18 cellular contexts compared by ENCODE assay signal in the genomic region with DNA sequence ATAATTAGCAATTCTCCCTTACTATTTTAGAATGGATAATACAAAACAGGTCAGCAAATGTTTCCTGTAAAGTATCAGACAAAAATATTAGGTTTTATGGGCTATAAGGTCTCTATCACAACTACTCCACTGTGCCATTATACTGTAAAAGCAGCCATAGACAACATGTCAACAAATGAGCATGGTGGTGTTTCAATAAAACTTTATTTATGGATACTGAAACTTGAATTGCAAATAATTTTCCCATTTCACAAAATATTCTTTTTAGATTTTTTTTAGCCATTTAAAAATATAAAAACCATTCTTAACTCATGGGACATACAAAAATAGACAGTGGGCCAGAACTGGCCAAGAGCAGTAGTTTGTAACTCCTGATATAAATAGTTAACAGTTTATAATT. TPM values are rescaled to one million over a fixed set of nuclear protein-coding genes. Genes with fewer than 3 reads are reported as not detected.
DNase-seq lines count a peak whose midpoint lies in the region; ATAC-seq, FAIRE-seq and TF ChIP-seq lines count a peak whose summit lies in the region.
"Had no signal": no experiment of that assay in that cellular context is flagged by ENCODE, and none has a peak within 500 bp of the region (broad histone marks: within the 10 kb centered on the region; RNA-seq: fewer than 3 reads in every experiment).

No MANE protein-coding gene starts in this region.

- intact Hi-C loops in GM12878 (cut with micrococcal nuclease; ENCODE audit: unreplicated experiment), result no loop called here

- POLR2A ChIA-PET in GM12878 (lab: Charles Lee), result no interaction called here

- no TSS peak for BruUV-seq in GM12878 (replicated peaks; lab: Mats Ljungman, UMichigan)

- SMC1A ChIA-PET in GM12878 (lab: Charles Lee; ENCODE audit: uncharacterized antibody, unreplicated experiment), result interaction anchor here (1.1 kb wide), 1 partner anchor 10 kb away, joined by 4 read pairs; no protein-coding TSS in a partner anchor

- H3K36me3 ChIP-seq in GM12878 (ENCODE audit: control insufficient read depth in 2 of 2, insufficient read depth in 2 of 2, low read length in 1 of 2), result peaks cover 1 to 11% of the 10 kb centered on the region in 2 experiments

- no peak overlapping the region for H2AFZ ChIP-seq in GM12878 (ENCODE audit: control insufficient read depth, low read depth, low read length)

- no peak overlapping the region for H3K9ac ChIP-seq in GM12878 (ENCODE audit: control insufficient read depth, insufficient read depth, low read length)
- H3K9ac ChIP-seq: BLaER1 treated with 17β-estradiol and CSF1 and Interleukin-3, amounts not matched to agents 10 nM and 100 nM had no signal

- TF ChIP-seq EP300 in GM12878 (IDR thresholded peaks at IDR 0.05; ENCODE audit: borderline replicate concordance in 1 of 2, control insufficient read depth in 1 of 2, low read depth in 2 of 2, low read length in 2 of 2), result no peak

- H3K4me1 ChIP-seq in GM12878 (ENCODE audit: control insufficient read depth, insufficient read depth, low read length), result no peaks in the 10 kb centered on the region
- H3K4me1 ChIP-seq: A549; BLaER1 treated with 17β-estradiol and CSF1 and Interleukin-3, amounts not matched to agents 10 nM and 100 nM; Caco-2 had no signal

- in situ Hi-C loops in GM12878 (cut with MboI), result no loop called here

- FAIRE-seq in GM12878 (lab: Jason Lieb, UNC), result no peak
- FAIRE-seq in islet of Langerhans (lab: Jason Lieb, UNC), result peak; percentile 36
- FAIRE-seq: A549, D721Med, GM12892, GM18507 had no signal

- TF ChIP-seq CTCF in GM12878 (IDR thresholded peaks at IDR 0.05 in 2 of 3, conservative IDR thresholded peaks at IDR 0.05 in 1 of 3; ENCODE audit: control insufficient read depth in 2 of 3, extremely low read depth in 1 of 3, insufficient read depth in 1 of 3, low read depth in 3 of 3, low read length in 3 of 3), result no peak

- no peaks in the 10 kb centered on the region for H3K79me2 ChIP-seq in GM12878 (ENCODE audit: control insufficient read depth, insufficient read depth, low read length)

- no peak for TF ChIP-seq POLR2A in GM12878 (IDR thresholded peaks at IDR 0.05; ENCODE audit: low read depth, low read length)

- H4K20me1 ChIP-seq in GM12878 (ENCODE audit: control insufficient read depth, insufficient read depth), result no peaks in the 10 kb centered on the region
- H4K20me1 ChIP-seq: BLaER1 treated with 17β-estradiol and CSF1 and Interleukin-3, amounts not matched to agents 10 nM and 100 nM had no signal

- ATAC-seq in GM12878, result no peak
- ATAC-seq in HG02870 (IDR thresholded peaks at IDR 0.05; ENCODE audit: unreplicated experiment), result no peak
- ATAC-seq: A549; CD8-positive, alpha-beta T cell had no signal

- no peak overlapping the region for H3K4me2 ChIP-seq in GM12878 (ENCODE audit: control insufficient read depth, insufficient read depth)
- H3K4me2 ChIP-seq: A549; BLaER1 treated with 17β-estradiol and CSF1 and Interleukin-3, amounts not matched to agents 10 nM and 100 nM had no signal

- TF ChIP-seq RAD21 in GM12878 (IDR thresholded peaks at IDR 0.05; ENCODE audit: insufficient read depth, low read depth, low read length), result no peak

- no peak overlapping the region for H3K27ac ChIP-seq in GM12878 (ENCODE audit: control insufficient read depth, insufficient read depth)
- H3K27ac ChIP-seq: 22Rv1; A549; BLaER1 treated with 17β-estradiol and CSF1 and Interleukin-3, amounts not matched to agents 10 nM and 100 nM; C4-2B had no signal

- H3K27me3 ChIP-seq in GM12878 (replicated peaks in 1 of 2; ENCODE audit: control insufficient read depth in 2 of 2, insufficient read depth in 2 of 2, low read length in 1 of 2), result no peaks in the 10 kb centered on the region
- H3K27me3 ChIP-seq: BLaER1 treated with 17β-estradiol and CSF1 and Interleukin-3, amounts not matched to agents 10 nM and 100 nM had no signal

- CTCF ChIA-PET in GM12878 (lab: Yijun Ruan, JAX), result no interaction called here

- DNase-seq in GM12878 (ENCODE audit: low read depth, low spot score), result no peak
- DNase-seq in hippocampal formation (lab: John Stamatoyannopoulos, UW), result no peak
- DNase-seq: AML-193; Caco-2; Calu3; CD4-positive, alpha-beta T cell; CD8-positive, alpha-beta T cell; DMS79 treated with DMSO at 0.1 percent for 48 hours; GF-D8 had no signal

- H3K4me3 ChIP-seq in GM12878, result no peak overlapping the region
- H3K4me3 ChIP-seq: A549; BLaER1 treated with 17β-estradiol and CSF1 and Interleukin-3, amounts not matched to agents 10 nM and 100 nM had no signal

- RAD21 ChIA-PET in GM12878 (lab: Charles Lee; ENCODE audit: unreplicated experiment), result no interaction called here

- no peaks in the 10 kb centered on the region for H3K9me3 ChIP-seq in GM12878 (replicated peaks; ENCODE audit: control insufficient read depth, insufficient read depth, low read length)
- H3K9me3 ChIP-seq: A549; BLaER1 treated with 17β-estradiol and CSF1 and Interleukin-3, amounts not matched to agents 10 nM and 100 nM; Caco-2 had no signal

RNA-seq across cellular contexts. Expression of gene RECQL, which starts 15.4 kb away (rescaled TPM):
- total RNA-seq in GM12878 (2013; cell fraction: nucleolus; rRNA removed), result 23.8 and 25.3 TPM in 2 replicates
- total RNA-seq in GM12878 (2014; rRNA removed), result 60.2 and 71.2 TPM in 2 replicates
- 112 and 113 TPM in 2 replicates for total RNA-seq in GM12878 (2014; rRNA removed; fragmentation: Illumina TruSeq; extraction: Trizol)
- total RNA-seq in GM12878 (2021), result 64.2 and 65.2 TPM in 2 replicates
- polyA plus RNA-seq in GM12878 (2011; ENCODE audit: low read depth), result 26.5 TPM
- 47.4 and 74.2 TPM in 2 replicates for polyA plus RNA-seq in GM12878 (2011; rRNA removed)
- 18.1 and 19.1 TPM in 2 replicates for polyA plus RNA-seq in GM12878 (2011; cell fraction: cytosol; rRNA removed)
- polyA plus RNA-seq in GM12878 (2011; cell fraction: nucleus; rRNA removed), result 16.6 and 21.1 TPM in 2 replicates
- 30.4 and 35.7 TPM in 2 replicates for polyA plus RNA-seq in GM12878 (2012)
- 88.6 and 104 TPM in 2 replicates for polyA plus RNA-seq in GM12878 (2014; fragmentation: Illumina TruSeq; extraction: Trizol)
- polyA plus RNA-seq in GM12878 (2014; fragmentation: Nextera tagmentation; extraction: Ambion mirVana), result 10 to 100 TPM; 59.4 to 76.5 TPM
- polyA plus RNA-seq in GM12878 (2014; rRNA removed), result 42.9 and 54.0 TPM in 2 replicates
- 100 to 1,000 TPM; 120 to 130 TPM for polyA plus RNA-seq in GM12878 (2016; fragmentation: Nextera tagmentation; extraction: Ambion mirVana)
- 25.8 and 38.8 TPM in 2 replicates for polyA minus RNA-seq in GM12878 (2011; rRNA and poly(A)+ RNA removed)
- 15.5 and 21.4 TPM in 2 replicates for polyA minus RNA-seq in GM12878 (2011; cell fraction: cytosol; rRNA and poly(A)+ RNA removed)
- polyA minus RNA-seq in GM12878 (2011; cell fraction: nucleus; rRNA and poly(A)+ RNA removed), result 14.0 and 17.2 TPM in 2 replicates

RNA-seq across cellular contexts. Expression of gene GOLT1B, which starts 15.6 kb away (rescaled TPM):
- 55.3 and 57.4 TPM in 2 replicates for total RNA-seq in GM12878 (2013; cell fraction: nucleolus; rRNA removed)
- total RNA-seq in GM12878 (2014; rRNA removed) (18.3 and 23.7 TPM in 2 replicates), GM12878 (2014; rRNA removed; fragmentation: Illumina TruSeq; extraction: Trizol) (35.7 and 36.7 TPM in 2 replicates), GM12878 (2021) (28.7 and 33.5 TPM in 2 replicates)
- 36.1 TPM for polyA plus RNA-seq in GM12878 (2011; ENCODE audit: low read depth)
- polyA plus RNA-seq in GM12878 (2011; rRNA removed) (28.7 and 45.5 TPM in 2 replicates), GM12878 (2014; fragmentation: Illumina TruSeq; extraction: Trizol) (29.1 and 47.3 TPM in 2 replicates), GM12878 (2014; fragmentation: Nextera tagmentation; extraction: Ambion mirVana) (10 to 100 TPM; 60.0 to 77.4 TPM), GM12878 (2014; rRNA removed) (18.4 and 21.0 TPM in 2 replicates), GM12878 (2016; fragmentation: Nextera tagmentation; extraction: Ambion mirVana) (10 to 100 TPM; 51.1 to 58.2 TPM)
- polyA plus RNA-seq in GM12878 (2011; cell fraction: cytosol; rRNA removed), result 9.6 and 17.0 TPM in 2 replicates
- polyA plus RNA-seq in GM12878 (2011; cell fraction: nucleus; rRNA removed), result 13.2 and 20.7 TPM in 2 replicates
- polyA plus RNA-seq in GM12878 (2012), result 33.4 and 48.4 TPM in 2 replicates
- 7.1 and 12.9 TPM in 2 replicates for polyA minus RNA-seq in GM12878 (2011; rRNA and poly(A)+ RNA removed)
- polyA minus RNA-seq in GM12878 (2011; cell fraction: cytosol; rRNA and poly(A)+ RNA removed), result 9.9 and 15.5 TPM in 2 replicates
- polyA minus RNA-seq in GM12878 (2011; cell fraction: nucleus; rRNA and poly(A)+ RNA removed), result 10.8 and 16.3 TPM in 2 replicates

RNA-seq across cellular contexts. Expression of gene SPX, which starts 40.1 kb away (rescaled TPM):
- total RNA-seq in GM12878 (2013; cell fraction: nucleolus; rRNA removed), result 0.06 TPM in 1 of 2 replicates, not detected in the other
- total RNA-seq in GM12878 (2014; rRNA removed) (not detected in 2 replicates), GM12878 (2014; rRNA removed; fragmentation: Illumina TruSeq; extraction: Trizol) (not detected in 2 replicates), GM12878 (2021) (0.11 TPM in 1 of 2 replicates, not detected in the other)
- polyA plus RNA-seq in GM12878 (2011; ENCODE audit: low read depth), result not detected
- polyA plus RNA-seq in GM12878 (2011; rRNA removed) (0.05 and 0.12 TPM in 2 replicates), GM12878 (2014; fragmentation: Illumina TruSeq; extraction: Trizol) (not detected in 2 replicates), GM12878 (2014; fragmentation: Nextera tagmentation; extraction: Ambion mirVana) (under 1 TPM in 1 of 2 experiments, not detected in 1; 0.05 TPM), GM12878 (2014; rRNA removed) (not detected in 2 replicates), GM12878 (2016; fragmentation: Nextera tagmentation; extraction: Ambion mirVana) (not detected)
- polyA plus RNA-seq in GM12878 (2011; cell fraction: cytosol; rRNA removed), result 0.01 and 0.03 TPM in 2 replicates
- 0.15 TPM in 1 of 2 replicates, not detected in the other for polyA plus RNA-seq in GM12878 (2011; cell fraction: nucleus; rRNA removed)
- 0.07 TPM in 1 of 2 replicates, not detected in the other for polyA plus RNA-seq in GM12878 (2012)
- not detected in 2 replicates for polyA minus RNA-seq in GM12878 (2011; rRNA and poly(A)+ RNA removed)
- not detected in 2 replicates for polyA minus RNA-seq in GM12878 (2011; cell fraction: cytosol; rRNA and poly(A)+ RNA removed)
- polyA minus RNA-seq in GM12878 (2011; cell fraction: nucleus; rRNA and poly(A)+ RNA removed), result 0.19 and 0.24 TPM in 2 replicates
- total RNA-seq: Calu3; CD4-positive, alpha-beta T cell; CD8-positive, alpha-beta T cell had no signal

RNA-seq across cellular contexts. Expression of gene PYROXD1, which starts 48.5 kb away (rescaled TPM):
- total RNA-seq in GM12878 (2013; cell fraction: nucleolus; rRNA removed), result 56.1 and 64.7 TPM in 2 replicates
- total RNA-seq in GM12878 (2014; rRNA removed) (11.0 and 15.3 TPM in 2 replicates), GM12878 (2014; rRNA removed; fragmentation: Illumina TruSeq; extraction: Trizol) (16.3 and 18.2 TPM in 2 replicates), GM12878 (2021) (18.6 and 20.1 TPM in 2 replicates)
- 10.2 TPM for polyA plus RNA-seq in GM12878 (2011; ENCODE audit: low read depth)
- polyA plus RNA-seq in GM12878 (2011; rRNA removed) (22.4 and 38.2 TPM in 2 replicates), GM12878 (2014; fragmentation: Illumina TruSeq; extraction: Trizol) (19.1 and 22.9 TPM in 2 replicates), GM12878 (2014; fragmentation: Nextera tagmentation; extraction: Ambion mirVana) (10 to 100 TPM; 11.6 to 18.0 TPM), GM12878 (2014; rRNA removed) (11.9 and 13.5 TPM in 2 replicates), GM12878 (2016; fragmentation: Nextera tagmentation; extraction: Ambion mirVana) (10 to 100 TPM; 26.8 to 28.3 TPM)
- polyA plus RNA-seq in GM12878 (2011; cell fraction: cytosol; rRNA removed), result 8.7 and 11.6 TPM in 2 replicates
- 23.6 and 26.6 TPM in 2 replicates for polyA plus RNA-seq in GM12878 (2011; cell fraction: nucleus; rRNA removed)
- 15.2 and 21.9 TPM in 2 replicates for polyA plus RNA-seq in GM12878 (2012)
- polyA minus RNA-seq in GM12878 (2011; rRNA and poly(A)+ RNA removed), result 20.7 and 30.1 TPM in 2 replicates
- polyA minus RNA-seq in GM12878 (2011; cell fraction: cytosol; rRNA and poly(A)+ RNA removed), result 9.6 and 10.8 TPM in 2 replicates
- 31.8 and 48.0 TPM in 2 replicates for polyA minus RNA-seq in GM12878 (2011; cell fraction: nucleus; rRNA and poly(A)+ RNA removed)
